1 cellular context compared by ENCODE assay signal in genomic region chrX:54564942-54565341, GRCh38.
TF ChIP-seq lines count a peak whose summit lies in the region.

No MANE protein-coding gene starts in this region.

TF ChIP-seq in WTC11, 78 proteins besides CTCF, POLR2A, EP300 and RAD21 (continued from another document):
- TF ChIP-seq AFF4 (CRISPR knock-in tag; IDR thresholded peaks at IDR 0.05; ENCODE audit: borderline replicate concordance) (no peak), RELA (CRISPR knock-in tag; IDR thresholded peaks at IDR 0.05; ENCODE audit: borderline replicate concordance) (no peak), ATF2 (CRISPR knock-in tag; IDR thresholded peaks at IDR 0.05; ENCODE audit: borderline replicate concordance, low read depth) (no peak), FOXK1 (CRISPR knock-in tag; IDR thresholded peaks at IDR 0.05) (no peak), PRDM15 (CRISPR knock-in tag; IDR thresholded peaks at IDR 0.05) (no peak), ETV6 (CRISPR knock-in tag; IDR thresholded peaks at IDR 0.05) (no peak), NFE2L1 (CRISPR knock-in tag; IDR thresholded peaks at IDR 0.05) (no peak), PRRX2 (CRISPR knock-in tag; IDR thresholded peaks at IDR 0.05) (no peak), ZNF423 (CRISPR knock-in tag; IDR thresholded peaks at IDR 0.05) (no peak), ZNF232 (CRISPR knock-in tag; IDR thresholded peaks at IDR 0.05) (no peak), ZMAT4 (CRISPR knock-in tag; IDR thresholded peaks at IDR 0.05) (no peak), SP1 (CRISPR knock-in tag; conservative IDR thresholded peaks at IDR 0.05) (no peak), SMAD3 (CRISPR knock-in tag; IDR thresholded peaks at IDR 0.05; ENCODE audit: borderline replicate concordance) (no peak), ZNF425 (CRISPR knock-in tag; conservative IDR thresholded peaks at IDR 0.05) (no peak)
